8 cellular contexts compared by ENCODE assay signal in the genomic region with DNA sequence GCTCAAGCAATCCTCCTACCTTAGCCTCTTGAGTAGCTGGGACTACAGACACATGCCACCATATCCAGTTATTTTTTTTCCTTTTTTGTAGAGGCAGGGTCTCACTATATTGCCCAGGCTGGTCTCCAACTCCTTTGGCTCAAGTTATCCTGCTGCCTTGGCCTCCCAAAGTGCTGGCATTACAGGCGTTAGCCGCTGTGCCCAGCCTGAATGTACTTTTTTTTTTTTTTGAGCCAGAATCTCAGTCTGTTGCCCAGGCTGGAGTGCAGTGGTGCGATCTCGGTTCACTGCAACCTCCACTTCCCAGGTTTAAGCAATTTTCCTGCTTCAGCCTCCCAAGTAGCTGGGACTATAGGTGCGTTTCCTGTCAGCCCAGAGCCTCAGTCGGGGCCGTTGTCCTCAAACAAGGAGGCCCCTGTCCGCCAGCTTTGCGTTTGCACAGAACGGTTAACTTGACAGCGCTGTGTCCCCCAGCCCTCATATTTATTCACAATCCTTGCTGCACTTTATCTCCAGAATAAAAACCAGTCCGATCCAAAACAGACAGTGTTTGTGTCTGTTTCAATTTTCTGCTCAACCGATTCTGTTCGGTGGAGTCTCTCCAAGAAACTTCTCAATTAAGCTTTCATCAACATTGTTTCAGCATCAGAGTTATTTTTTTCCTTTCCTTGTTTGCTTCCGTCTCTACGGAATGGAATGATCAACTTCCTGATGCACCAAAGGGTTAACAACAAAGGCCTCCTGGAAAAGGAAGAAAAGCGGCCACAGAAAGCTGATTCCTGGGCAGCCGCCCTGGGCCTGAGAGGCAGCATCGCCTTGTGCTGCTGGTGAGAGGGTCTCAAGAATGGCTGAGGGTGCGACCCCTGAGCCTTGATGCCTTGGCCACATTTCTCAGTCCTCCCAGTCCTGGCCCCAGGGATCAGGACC.
DNase-seq lines count a peak whose midpoint lies in the region; ATAC-seq and TF ChIP-seq lines count a peak whose summit lies in the region.

No MANE protein-coding gene starts in this region.

- DNase-seq in DMS153 (lab: John Stamatoyannopoulos, UW), result peak; percentile 21
- DNase-seq in NCI-H526 (lab: John Stamatoyannopoulos, UW), result peak; percentile 56 to 79
- peak; percentile 19 for DNase-seq in choroid plexus epithelial cell (ENCODE audit: low read depth)
- DNase-seq in kidney glomerular epithelial cell (lab: John Stamatoyannopoulos, UW), result no peak
- DNase-seq in effector CD4-positive, alpha-beta T cell, result no peak

- H3K9ac ChIP-seq in mucosa of rectum (ENCODE audit: low read depth in 1 of 2, low read length in 2 of 2), result peak overlapping the region; percentile 54 to 63

- TF ChIP-seq CTCF in choroid plexus epithelial cell (conservative IDR thresholded peaks at IDR 0.05; ENCODE audit: low read depth, low read length), result no peak

- H3K9me3 ChIP-seq in mucosa of rectum (ENCODE audit: control insufficient read depth in 2 of 2, low read length in 2 of 2), result no peaks in the 10 kb centered on the region

- peak overlapping the region; percentile 11 to 40 for H3K27ac ChIP-seq in mucosa of rectum (ENCODE audit: low read depth in 2 of 2, low read length in 2 of 2)

- no peaks in the 10 kb centered on the region for H3K27me3 ChIP-seq in mucosa of rectum (ENCODE audit: control insufficient read depth in 2 of 2, insufficient read depth in 2 of 2, low read length in 2 of 2)

- H3K4me1 ChIP-seq in mucosa of rectum (ENCODE audit: control insufficient read depth in 2 of 2, insufficient read depth in 2 of 2, low read length in 2 of 2), result peaks cover 0 to 12% of the 10 kb centered on the region in 2 donors

- H3K4me3 ChIP-seq in choroid plexus epithelial cell (ENCODE audit: low read depth, low read length), result peak overlapping the region; percentile 67
- peak overlapping the region; percentile 80 to 94 for H3K4me3 ChIP-seq in mucosa of rectum (ENCODE audit: low read length in 2 of 2)

- ATAC-seq in HG03354 (IDR thresholded peaks at IDR 0.05; ENCODE audit: poor library complexity, severe bottlenecking, unreplicated experiment), result no peak
- no peak for ATAC-seq in GM18858 (IDR thresholded peaks at IDR 0.05; ENCODE audit: unreplicated experiment)

- H3K36me3 ChIP-seq in mucosa of rectum (ENCODE audit: control insufficient read depth in 2 of 2, insufficient read depth in 2 of 2, low read length in 2 of 2), result no peaks in the 10 kb centered on the region

Comparison
In these comparisons a context has a peak if more than half of its experiments do, and no peak if none do; other contexts are left out.
1. DNase-seq: peak in DMS153 (single experiment), NCI-H526 (2 of 2) and choroid plexus epithelial cell (single experiment); none in kidney glomerular epithelial cell (single experiment) and effector CD4-positive, alpha-beta T cell (single experiment).